ENCODE assay signal across 14 cellular contexts in the genomic region with DNA sequence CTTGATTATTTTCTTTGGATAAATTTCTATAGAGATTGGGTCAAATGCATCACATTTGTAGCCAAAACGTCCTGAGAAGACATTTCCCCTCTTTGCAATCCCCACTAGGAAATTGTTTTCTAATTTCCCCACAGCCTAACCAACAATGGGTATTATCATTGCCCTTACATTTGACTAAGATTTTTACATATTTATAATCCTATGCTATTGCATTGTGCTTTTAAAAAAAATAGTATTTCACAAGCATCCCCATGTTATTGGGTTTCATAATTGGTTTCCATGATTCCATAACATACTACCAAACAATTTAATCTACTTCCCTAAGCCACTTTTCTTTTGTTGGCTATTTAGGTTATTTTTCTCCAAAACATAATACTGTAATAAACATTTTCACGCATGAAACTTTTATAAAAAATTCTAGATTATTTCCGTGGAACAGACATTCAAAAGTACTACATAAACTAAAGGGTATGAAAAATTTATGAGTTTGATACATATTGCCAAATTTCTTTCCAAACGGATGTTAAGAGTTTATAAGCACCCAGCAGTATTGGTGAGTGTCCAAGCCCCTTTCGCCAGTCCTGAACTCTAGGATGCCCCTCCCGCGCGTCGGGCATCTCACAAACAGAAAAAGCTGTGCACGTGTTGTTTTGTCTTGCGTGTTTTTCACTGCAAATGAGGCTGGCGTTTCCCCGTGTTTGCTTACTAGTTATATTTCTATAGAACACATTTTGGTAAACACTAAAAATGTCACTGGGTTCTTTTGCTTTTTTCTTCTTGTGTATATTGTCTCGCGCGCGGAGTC. TPM values are rescaled to one million over a fixed set of nuclear protein-coding genes. Genes with fewer than 3 reads are reported as not detected.
DNase-seq lines count a peak whose midpoint lies in the region; FAIRE-seq and TF ChIP-seq lines count a peak whose summit lies in the region.
"Had no signal": no experiment of that assay in that cellular context is flagged by ENCODE, and none has a peak within 500 bp of the region (broad histone marks: within the 10 kb centered on the region; RNA-seq: fewer than 3 reads in every experiment).

No MANE protein-coding gene starts in this region.

- H3K4me3 ChIP-seq in astrocyte (ENCODE audit: insufficient read depth, low read depth, low read length), result no peak overlapping the region
- H3K4me3 ChIP-seq: lung had no signal

- H3K79me2 ChIP-seq in astrocyte (ENCODE audit: insufficient read depth, low read length), result no peaks in the 10 kb centered on the region

- peak overlapping the region; percentile 79 for H3K4me3 Mint-ChIP-seq in activated CD4-positive, alpha-beta T cell treated with anti-CD3 and anti-CD28 coated beads, Interleukin-2, amount 10 ng/mL, durations not matched to agents 24 days and 14 days
- H3K4me3 Mint-ChIP-seq in HFFc6, result peak overlapping the region; percentile 30
- peak overlapping the region; percentile 68 for H3K4me3 Mint-ChIP-seq in astrocyte (ENCODE audit: unreplicated experiment)
- peak overlapping the region; percentile 85 for H3K4me3 Mint-ChIP-seq in neural crest cell

- TF ChIP-seq CTCF in HFFc6 (IDR thresholded peaks at IDR 0.05), result no peak
- TF ChIP-seq CTCF in astrocyte (IDR thresholded peaks at IDR 0.05; ENCODE audit: insufficient read depth, low read depth, low read length), result no peak
- no peak for TF ChIP-seq CTCF in neural crest cell (conservative IDR thresholded peaks at IDR 0.05)

- no peaks in the 10 kb centered on the region for H3K36me3 Mint-ChIP-seq in activated CD4-positive, alpha-beta T cell treated with anti-CD3 and anti-CD28 coated beads, Interleukin-2, amount 10 ng/mL, durations not matched to agents 24 days and 14 days (ENCODE audit: low read depth)
- H3K36me3 Mint-ChIP-seq in HFFc6 (ENCODE audit: low read depth), result no peaks in the 10 kb centered on the region
- no peaks in the 10 kb centered on the region for H3K36me3 Mint-ChIP-seq in astrocyte (ENCODE audit: low read depth, unreplicated experiment)
- no peaks in the 10 kb centered on the region for H3K36me3 Mint-ChIP-seq in neural crest cell (ENCODE audit: low read depth)

- H3K9me3 Mint-ChIP-seq in activated CD4-positive, alpha-beta T cell treated with anti-CD3 and anti-CD28 coated beads, Interleukin-2, amount 10 ng/mL, durations not matched to agents 24 days and 14 days, result no peaks in the 10 kb centered on the region
- no peaks in the 10 kb centered on the region for H3K9me3 Mint-ChIP-seq in HFFc6
- H3K9me3 Mint-ChIP-seq in astrocyte (ENCODE audit: unreplicated experiment), result peaks cover 3% of the 10 kb centered on the region
- no peaks in the 10 kb centered on the region for H3K9me3 Mint-ChIP-seq in neural crest cell

- intact Hi-C loops in activated CD4-positive, alpha-beta T cell treated with anti-CD3 and anti-CD28 coated beads, Interleukin-2, amount 10 ng/mL, durations not matched to agents 24 days and 14 days (cut with micrococcal nuclease), result no loop called here

- peaks cover 73% of the 10 kb centered on the region for H3K27me3 Mint-ChIP-seq in activated CD4-positive, alpha-beta T cell treated with anti-CD3 and anti-CD28 coated beads, Interleukin-2, amount 10 ng/mL, durations not matched to agents 24 days and 14 days
- H3K27me3 Mint-ChIP-seq in HFFc6 (ENCODE audit: insufficient read depth), result peaks cover 60% of the 10 kb centered on the region
- H3K27me3 Mint-ChIP-seq in astrocyte (ENCODE audit: low read depth, unreplicated experiment), result peaks cover 71% of the 10 kb centered on the region
- peaks cover 94% of the 10 kb centered on the region for H3K27me3 Mint-ChIP-seq in neural crest cell (ENCODE audit: low read depth)

- H4K20me1 ChIP-seq in astrocyte (ENCODE audit: insufficient read depth, low read length), result peaks cover 15% of the 10 kb centered on the region

- peaks cover 87% of the 10 kb centered on the region for H3K27me3 ChIP-seq in astrocyte (ENCODE audit: insufficient read depth, low read length)

- H2AFZ ChIP-seq in astrocyte (ENCODE audit: low read depth, low read length), result no peak overlapping the region

- peaks cover 13% of the 10 kb centered on the region for H3K4me1 Mint-ChIP-seq in activated CD4-positive, alpha-beta T cell treated with anti-CD3 and anti-CD28 coated beads, Interleukin-2, amount 10 ng/mL, durations not matched to agents 24 days and 14 days
- H3K4me1 Mint-ChIP-seq in HFFc6 (ENCODE audit: low read depth) (peaks cover 10% of the 10 kb centered on the region), astrocyte (ENCODE audit: low read depth, unreplicated experiment) (no peaks in the 10 kb centered on the region), neural crest cell (peaks cover 8% of the 10 kb centered on the region)

- no peak for FAIRE-seq in astrocyte (lab: Jason Lieb, UNC)

- H3K27ac Mint-ChIP-seq in activated CD4-positive, alpha-beta T cell treated with anti-CD3 and anti-CD28 coated beads, Interleukin-2, amount 10 ng/mL, durations not matched to agents 24 days and 14 days, result peak overlapping the region; percentile 41
- no peak overlapping the region for H3K27ac Mint-ChIP-seq in HFFc6
- H3K27ac Mint-ChIP-seq in astrocyte (ENCODE audit: unreplicated experiment), result peak overlapping the region; percentile 84
- H3K27ac Mint-ChIP-seq in neural crest cell (ENCODE audit: unreplicated experiment), result no peak overlapping the region

- no peak for DNase-seq in activated CD4-positive, alpha-beta T cell treated with anti-CD3 and anti-CD28 coated beads, Interleukin-2, amount 10 ng/mL, durations not matched to agents 24 days and 14 days
- DNase-seq in activated CD4-positive, alpha-beta T cell treated with anti-CD3 and anti-CD28 coated beads for 48 hours, result no peak
- DNase-seq in HFFc6 (no peak), astrocyte (ENCODE audit: low read depth) (no peak), neural crest cell (ENCODE audit: low read depth, low spot score) (no peak), substantia nigra (lab: John Stamatoyannopoulos, UW) (no peak), OCI-M1 (lab: John Stamatoyannopoulos, UW) (no peak), GM19238 (ENCODE audit: insufficient read length, low spot score) (no peak)
- DNase-seq: activated CD4-positive, CD25-positive, alpha-beta regulatory T cell; DMS79 treated with DMSO at 0.1 percent for 48 hours; NCI-H1048; NK-92 treated with Interleukin-12 subunit alpha and Interleukin-12 subunit beta, amount 100 ng/mL, for 24 hours had no signal

- H3K9ac ChIP-seq in astrocyte (ENCODE audit: low read length), result no peak overlapping the region

- H3K27ac ChIP-seq in astrocyte (ENCODE audit: low read depth, low read length) (no peak overlapping the region), substantia nigra (ENCODE audit: low read depth, low read length, poor library complexity, severe bottlenecking) (no peak overlapping the region)

- no peak overlapping the region for H3K4me2 ChIP-seq in astrocyte (ENCODE audit: low read length)

- H3K36me3 ChIP-seq in astrocyte (ENCODE audit: insufficient read depth, low read length), result no peaks in the 10 kb centered on the region

- H3K9me3 ChIP-seq in astrocyte (ENCODE audit: insufficient read depth, low read depth, low read length), result no peaks in the 10 kb centered on the region

- peaks cover 13% of the 10 kb centered on the region for H3K4me1 ChIP-seq in astrocyte (ENCODE audit: insufficient read depth, low read length)

RNA-seq across cellular contexts. Expression of gene LHX4, which starts 2.0 kb away (rescaled TPM):
- total RNA-seq in activated CD4-positive, alpha-beta T cell treated with anti-CD3 and anti-CD28 coated beads, Interleukin-2, amount 10 ng/mL, durations not matched to agents 24 days and 14 days, result not detected in 2 replicates
- under 1 TPM; 0.28 to 0.71 (median 0.41) TPM for total RNA-seq in HFFc6 (2021; fragmentation: NEBNext Ultra II Directional; extraction: Animal tissue kit (Norgen Biotek cat#: 25700))
- 0.14 and 0.36 TPM in 2 replicates for total RNA-seq in astrocyte
- total RNA-seq in neural crest cell, result 0.91 and 0.96 TPM in 2 replicates
- total RNA-seq: osteoblast had no signal

Comparison
In these comparisons a context has a peak if more than half of its experiments do, and no peak if none do; other contexts are left out.
1. H3K27ac Mint-ChIP-seq: peak in activated CD4-positive, alpha-beta T cell treated with anti-CD3 and anti-CD28 coated beads, Interleukin-2, amount 10 ng/mL, durations not matched to agents 24 days and 14 days (single experiment) and astrocyte (single experiment); none in HFFc6 (single experiment) and neural crest cell (single experiment).
2. H3K4me3 Mint-ChIP-seq: peak in every context shown above with its lines; median percentile 85 in neural crest cell; 79 in activated CD4-positive, alpha-beta T cell treated with anti-CD3 and anti-CD28 coated beads, Interleukin-2, amount 10 ng/mL, durations not matched to agents 24 days and 14 days; 68 in astrocyte; 30 in HFFc6.